ENCODE assay signal across 8 cellular contexts in genomic region chr9:77011973-77012817, GRCh38. TPM values are rescaled to one million over a fixed set of nuclear protein-coding genes. Genes with fewer than 3 reads are reported as not detected.
A peak's percentile ranks its signal among the peaks of the same experiment; 100 is the strongest.
DNase-seq lines count a peak whose midpoint lies in the region; ATAC-seq and TF ChIP-seq lines count a peak whose summit lies in the region.

No MANE protein-coding gene starts in this region.

- H3K9me3 ChIP-seq in liver (ENCODE audit: control insufficient read depth in 4 of 4, low read length in 3 of 4) = no peaks in the 10 kb centered on the region

- ATAC-seq in HG03565 (IDR thresholded peaks at IDR 0.05; ENCODE audit: unreplicated experiment) (peak; percentile 67), GM19324 (IDR thresholded peaks at IDR 0.05; ENCODE audit: low FRiP score, unreplicated experiment) (no peak)

- WGBS in liver = 6% methylated on average over 42 of the region's 42 CpGs

- DNase-seq in activated gamma-delta T cell treated with Interleukin-2 at 50 U/mL for 16 hours (peak; percentile 36), activated gamma-delta T cell (lab: John Stamatoyannopoulos, UW) (no peak), UCSD-AML1 (lab: John Stamatoyannopoulos, UW; ENCODE audit: unreplicated experiment) (peak; percentile 65)
- DNase-seq in central memory CD4-positive, alpha-beta T cell = peak; percentile 33
- DNase-seq in stimulated activated CD4-positive, alpha-beta T cell treated with anti-CD3 and anti-CD28 coated beads, TNF-alpha, amount 100 ng/mL, for 24 hours (ENCODE audit: low read depth in 3 of 3) = peak; percentile 34 to 68 (median 45)

- H3K9ac ChIP-seq in liver (ENCODE audit: low read depth in 1 of 2, low read length in 2 of 2) = no peak overlapping the region

- no peak overlapping the region for H3K27ac ChIP-seq in liver (ENCODE audit: low read depth in 1 of 2, low read length in 2 of 2)

- peak overlapping the region in 1 of 3 donors; percentile 25 for H3K4me3 ChIP-seq in liver (ENCODE audit: low read depth in 1 of 3, low read length in 3 of 3)

- H3K27me3 ChIP-seq in liver (ENCODE audit: control insufficient read depth in 4 of 4, insufficient read depth in 4 of 4, low read length in 3 of 4) = peaks cover 7 to 38% (median 33%) of the 10 kb centered on the region in 4 donors

- TF ChIP-seq RAD21 in liver (IDR thresholded peaks at IDR 0.05) = peak; percentile 50 to 67

- no peaks in the 10 kb centered on the region for H3K36me3 ChIP-seq in liver (ENCODE audit: control insufficient read depth in 4 of 4, insufficient read depth in 3 of 4, low read depth in 1 of 4, low read length in 3 of 4)

- TF ChIP-seq CTCF in liver (IDR thresholded peaks at IDR 0.05; ENCODE audit: low read depth, low read length, missing input control) = peak; percentile 55

- peaks cover 2 to 30% (median 17%) of the 10 kb centered on the region in 4 donors for H3K4me1 ChIP-seq in liver (ENCODE audit: control insufficient read depth in 4 of 4, insufficient read depth in 4 of 4, low read length in 3 of 4)

TF ChIP-seq in liver, 16 proteins besides CTCF, POLR2A, EP300 and RAD21:
- TF ChIP-seq SP1 (IDR thresholded peaks at IDR 0.05) (no peak), TAF1 (conservative IDR thresholded peaks at IDR 0.05) (no peak), HNF4G (IDR thresholded peaks at IDR 0.05) (no peak), ZBTB33 (IDR thresholded peaks at IDR 0.05) (no peak), FOXA2 (IDR thresholded peaks at IDR 0.05) (no peak), FOXA1 (IDR thresholded peaks at IDR 0.05) (no peak), GABPA (IDR thresholded peaks at IDR 0.05 in 1 of 2, conservative IDR thresholded peaks at IDR 0.05 in 1 of 2) (no peak), ATF3 (IDR thresholded peaks at IDR 0.05) (no peak)
TF ChIP-seq in liver: peak in this region for 0.

RNA-seq across cellular contexts. Expression of gene FOXB2, which starts 7.3 kb away (rescaled TPM):
- not detected for total RNA-seq in liver
- not detected for polyA plus RNA-seq in liver
